14 cellular contexts compared by ENCODE assay signal in the genomic region with DNA sequence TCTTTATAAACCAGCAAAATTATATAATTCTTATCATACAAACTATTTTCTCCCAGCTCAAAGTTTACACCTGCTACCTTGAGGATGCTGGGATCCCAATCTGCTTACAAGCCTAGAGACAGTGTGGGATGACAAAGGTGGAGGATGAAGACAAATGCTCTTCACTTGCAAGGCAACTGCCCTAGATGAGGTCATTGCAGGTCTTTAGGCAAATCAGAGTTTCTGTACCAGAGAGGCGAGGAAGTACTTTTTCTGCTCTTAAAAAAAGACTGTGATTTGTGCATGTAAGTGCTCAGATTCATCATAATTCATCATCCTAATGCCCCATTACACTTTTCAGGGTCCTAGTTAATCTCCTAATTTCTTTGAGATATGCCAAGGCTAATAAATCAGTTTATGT.
DNase-seq lines count a peak whose midpoint lies in the region; ATAC-seq lines count a peak whose summit lies in the region.
"Had no signal": no experiment of that assay in that cellular context is flagged by ENCODE, and none has a peak within 500 bp of the region (broad histone marks: within the 10 kb centered on the region; RNA-seq: fewer than 3 reads in every experiment).

No MANE protein-coding gene starts in this region.

- no peaks in the 10 kb centered on the region for H3K27me3 Mint-ChIP-seq in activated T-cell treated with anti-CD3 and anti-CD28 coated beads, Interleukin-2, amount 50 U/mL, for 4 hours (ENCODE audit: low read depth)
- H3K27me3 Mint-ChIP-seq: B cell; CD4-positive, alpha-beta T cell had no signal

- H3K4me1 Mint-ChIP-seq in activated T-cell treated with anti-CD3 and anti-CD28 coated beads, Interleukin-2, amount 50 U/mL, for 4 hours (ENCODE audit: low read depth): no peaks in the 10 kb centered on the region
- H3K4me1 Mint-ChIP-seq: B cell had no signal

- H3K9ac ChIP-seq in Karpas-422 (ENCODE audit: low read length): no peak overlapping the region

- peak; percentile 49 for ATAC-seq in GM19035 (IDR thresholded peaks at IDR 0.05; ENCODE audit: unreplicated experiment)
- peak; percentile 74 for ATAC-seq in GM19351 (IDR thresholded peaks at IDR 0.05; ENCODE audit: unreplicated experiment)
- ATAC-seq in activated T-cell treated with anti-CD3 and anti-CD28 coated beads, Interleukin-2, amount 50 U/mL, for 4 hours: no peak
- ATAC-seq: GM12878, HCT116 had no signal

- H3K4me3 Mint-ChIP-seq in activated T-cell treated with anti-CD3 and anti-CD28 coated beads, Interleukin-2, amount 50 U/mL, for 4 hours: no peak overlapping the region
- H3K4me3 Mint-ChIP-seq: B cell; CD4-positive, alpha-beta T cell had no signal

- H3K27me3 ChIP-seq in Karpas-422 (ENCODE audit: low read length): no peaks in the 10 kb centered on the region

- peaks cover 9% of the 10 kb centered on the region for H3K4me1 ChIP-seq in Karpas-422 (ENCODE audit: low read length)

- H3K9me2 ChIP-seq in Karpas-422 (replicated peaks; ENCODE audit: insufficient read depth, low read length): no peaks in the 10 kb centered on the region

- H3K79me2 ChIP-seq in Karpas-422 (ENCODE audit: low read length): no peaks in the 10 kb centered on the region

- H4K20me1 ChIP-seq in Karpas-422 (ENCODE audit: insufficient read depth, low read depth, low read length): no peaks in the 10 kb centered on the region

- no peak overlapping the region for H3K4me2 ChIP-seq in Karpas-422 (ENCODE audit: low read depth, low read length, poor library complexity, severe bottlenecking)

- no peak overlapping the region for H3K27ac ChIP-seq in Karpas-422 (ENCODE audit: low read length)
- H3K27ac ChIP-seq: HL-60 had no signal

- H3K9me3 ChIP-seq in Karpas-422 (ENCODE audit: low read length): peaks cover 4% of the 10 kb centered on the region; the same call in 1 of the 2 replicates

- H3K9me3 Mint-ChIP-seq in activated T-cell treated with anti-CD3 and anti-CD28 coated beads, Interleukin-2, amount 50 U/mL, for 4 hours: no peaks in the 10 kb centered on the region
- H3K9me3 Mint-ChIP-seq: CD4-positive, alpha-beta T cell had no signal

- H3K36me3 Mint-ChIP-seq in activated T-cell treated with anti-CD3 and anti-CD28 coated beads, Interleukin-2, amount 50 U/mL, for 4 hours (ENCODE audit: insufficient read depth): no peaks in the 10 kb centered on the region

- peak; percentile 65 for DNase-seq in Karpas-422
- peak; percentile 51 for DNase-seq in SK-N-DZ (ENCODE audit: low spot score)
- DNase-seq in activated T-cell treated with anti-CD3 and anti-CD28 coated beads, Interleukin-2, amount 50 U/mL, for 4 hours: no peak
- no peak for DNase-seq in NCI-H2171 treated with DMSO at 0.1 percent for 48 hours (lab: John Stamatoyannopoulos, UW)
- no peak for DNase-seq in NCI-H2227 (lab: John Stamatoyannopoulos, UW; ENCODE audit: unreplicated experiment)
- DNase-seq: C1 segment of cervical spinal cord; CD4-positive, alpha-beta T cell; DMS79 had no signal

- H3K4me3 ChIP-seq in Karpas-422 (ENCODE audit: low read length): no peak overlapping the region
- H3K4me3 ChIP-seq: GM12878 had no signal

- no peak overlapping the region for H2AFZ ChIP-seq in Karpas-422 (ENCODE audit: low read length)

- H3K36me3 ChIP-seq in Karpas-422 (ENCODE audit: insufficient read depth, low read length): no peaks in the 10 kb centered on the region

Comparison
In these comparisons a context has a peak if more than half of its experiments do, and no peak if none do; other contexts are left out.
1. ATAC-seq: peak in GM19035 (single experiment) and GM19351 (single experiment); none in activated T-cell treated with anti-CD3 and anti-CD28 coated beads, Interleukin-2, amount 50 U/mL, for 4 hours (0 of 2).
2. DNase-seq: peak in Karpas-422 (single experiment) and SK-N-DZ (single experiment); none in activated T-cell treated with anti-CD3 and anti-CD28 coated beads, Interleukin-2, amount 50 U/mL, for 4 hours (single experiment), NCI-H2171 treated with DMSO at 0.1 percent for 48 hours (single experiment) and NCI-H2227 (single experiment).